8 cellular contexts compared by ENCODE assay signal in genomic region chr12:2813214-2813554, GRCh38. TPM values are rescaled to one million over a fixed set of nuclear protein-coding genes. Genes with fewer than 3 reads are reported as not detected.
DNase-seq lines count a peak whose midpoint lies in the region; ATAC-seq and TF ChIP-seq lines count a peak whose summit lies in the region.

No MANE protein-coding gene starts in this region.

- H3K27me3 Mint-ChIP-seq in T-helper 2 cell treated with Interferon-gamma antibody and Interleukin-4, amounts not matched to agents 5 μg/mL and 100 μg/mL, for 36 hours (ENCODE audit: low read depth): peaks cover 2% of the 10 kb centered on the region

- DNase-seq in T-helper 2 cell treated with Interferon-gamma antibody and Interleukin-4, amounts not matched to agents 5 μg/mL and 100 μg/mL, for 36 hours (ENCODE audit: low spot score): no peak
- DNase-seq in T-helper 2 cell (no peak), adrenal gland (no peak), left lung (no peak), MV-4-11 (lab: John Stamatoyannopoulos, UW) (no peak), NCI-H1694 treated with DMSO at 0.1 percent for 48 hours (lab: John Stamatoyannopoulos, UW) (no peak)

- H3K36me3 ChIP-seq in adrenal gland (replicated peaks in 1 of 2) (peaks cover 0 to 6% of the 10 kb centered on the region in 2 donors), left lung (peaks cover 0 to 13% of the 10 kb centered on the region in 2 donors), thymus (ENCODE audit: control insufficient read depth, insufficient read depth) (peaks cover 12% of the 10 kb centered on the region)

- peak overlapping the region; percentile 100 for H3K4me3 Mint-ChIP-seq in T-helper 2 cell treated with Interferon-gamma antibody and Interleukin-4, amounts not matched to agents 5 μg/mL and 100 μg/mL, for 36 hours

- 2 to 5% (median 3%) methylated on average over 4 of the region's 4 CpGs for WGBS in adrenal gland, 4 donors
- 6% methylated on average over 4 of the region's 4 CpGs for WGBS in thymus

- ATAC-seq in left lung (peak; percentile 6), HG03469 (IDR thresholded peaks at IDR 0.05; ENCODE audit: unreplicated experiment) (no peak)

- TF ChIP-seq POLR2A in adrenal gland (IDR thresholded peaks at IDR 0.05): no peak

- H3K9me3 Mint-ChIP-seq in T-helper 2 cell treated with Interferon-gamma antibody and Interleukin-4, amounts not matched to agents 5 μg/mL and 100 μg/mL, for 36 hours: no peaks in the 10 kb centered on the region

- H3K9me3 ChIP-seq in adrenal gland (replicated peaks in 1 of 3) (no peaks in the 10 kb centered on the region), left lung (no peaks in the 10 kb centered on the region), thymus (ENCODE audit: control insufficient read depth) (no peaks in the 10 kb centered on the region)

- intact Hi-C loops in adrenal gland (cut with DNase I) (no loop called here), left lung (cut with DNase I) (no loop called here)

- H3K27ac Mint-ChIP-seq in T-helper 2 cell treated with Interferon-gamma antibody and Interleukin-4, amounts not matched to agents 5 μg/mL and 100 μg/mL, for 36 hours: peak overlapping the region; percentile 99

- peak overlapping the region in 3 of 4 donors; percentile 16 to 81 (median 80) for H3K4me3 ChIP-seq in adrenal gland
- peak overlapping the region; percentile 47 to 78 for H3K4me3 ChIP-seq in left lung
- H3K4me3 ChIP-seq in thymus (ENCODE audit: low read length): peak overlapping the region; percentile 57

- H3K27me3 ChIP-seq in adrenal gland (no peaks in the 10 kb centered on the region), left lung (no peaks in the 10 kb centered on the region), thymus (ENCODE audit: control insufficient read depth, insufficient read depth) (no peaks in the 10 kb centered on the region)

- TF ChIP-seq CTCF in adrenal gland (IDR thresholded peaks at IDR 0.05) (no peak), left lung (IDR thresholded peaks at IDR 0.05) (no peak)

- H3K4me1 Mint-ChIP-seq in T-helper 2 cell treated with Interferon-gamma antibody and Interleukin-4, amounts not matched to agents 5 μg/mL and 100 μg/mL, for 36 hours (ENCODE audit: low read depth): peaks cover 11% of the 10 kb centered on the region

- H3K36me3 Mint-ChIP-seq in T-helper 2 cell treated with Interferon-gamma antibody and Interleukin-4, amounts not matched to agents 5 μg/mL and 100 μg/mL, for 36 hours (ENCODE audit: low read depth): peaks cover 13% of the 10 kb centered on the region

- H3K4me1 ChIP-seq in adrenal gland (replicated peaks in 1 of 2): peaks cover 12 to 19% of the 10 kb centered on the region in 2 donors
- peaks cover 8 to 26% of the 10 kb centered on the region in 2 donors for H3K4me1 ChIP-seq in left lung
- H3K4me1 ChIP-seq in thymus (ENCODE audit: control insufficient read depth, insufficient read depth, low read length): peaks cover 5% of the 10 kb centered on the region

- peak overlapping the region; percentile 73 to 99 (median 95) for H3K27ac ChIP-seq in adrenal gland
- H3K27ac ChIP-seq in left lung: peak overlapping the region; percentile 93 to 97
- peak overlapping the region; percentile 84 for H3K27ac ChIP-seq in thymus (ENCODE audit: low read depth)

RNA-seq across cellular contexts. Expression of gene ITFG2, which starts 0.7 kb away (rescaled TPM):
- total RNA-seq in adrenal gland: 10 to 100 TPM; 20.3 to 46.2 (median 25.5) TPM
- polyA plus RNA-seq in adrenal gland: 10 to 100 TPM; 28.8 to 63.0 (median 47.7) TPM
- total RNA-seq in left lung: 10 to 100 TPM; 29.0 to 32.1 TPM
- 40.6 TPM for polyA plus RNA-seq in thymus

RNA-seq across cellular contexts. Expression of gene FKBP4, which starts 18.4 kb away (rescaled TPM):
- total RNA-seq in adrenal gland: 100 to 1,000 TPM in 1 of 8 donors, 10 to 100 TPM in 7; 29.8 to 110 (median 55.1) TPM
- 10 to 100 TPM; 18.9 to 83.4 (median 26.5) TPM for polyA plus RNA-seq in adrenal gland
- 10 to 100 TPM; 48.1 to 80.9 TPM for total RNA-seq in left lung
- polyA plus RNA-seq in thymus: 23.8 TPM

RNA-seq across cellular contexts. Expression of gene NRIP2, which starts 21.7 kb away (rescaled TPM):
- total RNA-seq in adrenal gland (1 to 10 TPM in 7 of 8 donors, under 1 TPM in 1; 0.87 to 9.1 (median 2.5) TPM), left lung (under 1 TPM; 0.79 to 0.96 TPM)
- polyA plus RNA-seq in adrenal gland (1 to 10 TPM; 1.9 to 5.9 (median 5.5) TPM), thymus (1.1 TPM)

RNA-seq across cellular contexts. Expression of gene TEX52, which starts 43.7 kb away (rescaled TPM):
- total RNA-seq in adrenal gland (not detected), left lung (not detected)
- polyA plus RNA-seq in adrenal gland (not detected), thymus (not detected)
